ENCODE assay signal across 1 cellular context in the genomic region with DNA sequence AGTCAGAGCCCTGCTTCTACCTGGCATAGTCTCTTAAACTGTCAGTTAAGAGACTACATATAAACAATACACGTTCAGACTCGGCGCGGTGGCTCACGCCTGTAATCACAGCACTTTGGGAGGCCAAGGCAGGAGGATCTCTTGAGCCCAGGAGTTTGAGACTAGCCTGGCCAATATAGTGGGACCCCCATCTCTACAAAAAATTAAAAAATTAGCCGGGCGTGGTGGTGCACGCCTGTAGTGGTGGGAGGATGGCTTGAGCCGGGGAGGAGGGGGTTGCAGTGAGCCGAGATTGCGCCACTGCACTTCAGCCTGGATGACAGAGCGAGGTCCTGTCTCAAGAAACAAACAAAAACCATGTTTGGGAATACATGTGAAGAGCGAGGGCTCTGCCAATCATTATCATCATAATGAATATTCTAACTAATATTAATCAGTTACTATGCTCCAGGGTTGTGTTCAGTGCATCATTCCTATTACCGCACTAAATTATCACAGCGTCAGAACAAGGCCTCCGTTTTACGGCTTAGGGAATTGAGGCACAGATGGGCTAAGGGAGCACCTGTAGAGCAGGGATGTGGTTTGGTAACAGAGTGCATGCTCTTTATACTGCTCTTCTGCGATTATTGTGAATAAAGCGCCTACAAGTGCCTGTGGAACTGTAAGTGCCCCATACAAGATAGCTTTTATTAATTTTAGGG.
TF ChIP-seq lines count a peak whose summit lies in the region.

No MANE protein-coding gene starts in this region.

TF ChIP-seq in GM12878, 131 proteins besides CTCF, POLR2A, EP300 and RAD21:
- TF ChIP-seq PAX8 (IDR thresholded peaks at IDR 0.05), result no peak
- no peak for TF ChIP-seq MYC (IDR thresholded peaks at IDR 0.05; ENCODE audit: insufficient read depth, insufficient read length, insufficient replicate concordance, low read length, severe bottlenecking)
- no peak for TF ChIP-seq LARP7 (IDR thresholded peaks at IDR 0.05)
